In the genomic region with DNA sequence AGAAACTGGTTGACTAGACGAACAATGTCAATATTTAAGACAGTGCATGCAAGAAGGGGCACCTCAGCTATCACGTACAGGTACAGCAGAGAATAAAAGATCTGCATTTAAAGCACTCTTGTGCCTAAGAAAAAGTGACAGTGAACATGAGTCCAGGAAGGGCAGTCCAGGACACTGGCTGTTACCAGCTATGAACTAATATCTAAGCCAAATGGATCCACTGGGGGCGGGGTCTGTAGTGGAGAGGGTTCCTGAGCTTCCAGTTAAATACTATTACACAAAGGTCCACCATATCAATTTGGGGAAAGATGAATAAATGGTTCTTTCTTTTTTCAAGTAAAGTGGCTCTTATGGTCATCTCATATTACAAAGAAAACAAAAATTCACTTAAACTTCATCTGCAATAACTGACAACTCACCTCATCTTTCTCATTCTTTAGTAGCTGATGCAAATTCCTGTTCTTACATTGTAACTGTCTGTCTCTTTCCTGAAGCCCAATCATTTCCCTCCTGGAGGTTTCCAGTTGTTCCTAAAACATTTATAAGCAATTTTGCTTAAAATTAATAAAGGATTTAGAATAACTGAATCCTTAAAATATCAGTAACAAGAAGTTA, we compare ENCODE assay signal across 25 cellular contexts. TPM values are rescaled to one million over a fixed set of nuclear protein-coding genes. Genes with fewer than 3 reads are reported as not detected.
DNase-seq lines count a peak whose midpoint lies in the region; ATAC-seq and TF ChIP-seq lines count a peak whose summit lies in the region.
"Had no signal": no experiment of that assay in that cellular context is flagged by ENCODE, and none has a peak within 500 bp of the region (broad histone marks: within the 10 kb centered on the region; RNA-seq: fewer than 3 reads in every experiment).

No MANE protein-coding gene starts in this region.

- H3K9me3 Mint-ChIP-seq in neural progenitor cell = no peaks in the 10 kb centered on the region
- H3K9me3 Mint-ChIP-seq: activated CD4-positive, alpha-beta memory T cell treated with anti-CD3 and anti-CD28 coated beads for 36 hours; activated naive CD4-positive, alpha-beta T cell treated with anti-CD3 and anti-CD28 coated beads, Interleukin-2, amount 50 U/mL, for 24 hours; H9; naive B cell; T-cell had no signal

- H3K27ac Mint-ChIP-seq in neural progenitor cell = no peak overlapping the region
- H3K27ac Mint-ChIP-seq: activated CD4-positive, alpha-beta memory T cell treated with anti-CD3 and anti-CD28 coated beads for 36 hours; activated naive CD4-positive, alpha-beta T cell treated with anti-CD3 and anti-CD28 coated beads, Interleukin-2, amount 50 U/mL, for 24 hours; H9; T-cell had no signal

- no peaks in the 10 kb centered on the region for H3K4me1 ChIP-seq in neural progenitor cell
- H3K4me1 ChIP-seq: lower lobe of right lung, parathyroid adenoma had no signal

- H3K36me3 Mint-ChIP-seq in neural progenitor cell = peaks cover 8% of the 10 kb centered on the region
- H3K36me3 Mint-ChIP-seq: activated naive CD4-positive, alpha-beta T cell treated with anti-CD3 and anti-CD28 coated beads, Interleukin-2, amount 50 U/mL, for 24 hours; naive B cell had no signal

- H3K36me3 ChIP-seq in WERI-Rb-1 = peaks cover 48% of the 10 kb centered on the region
- peaks cover 8% of the 10 kb centered on the region for H3K36me3 ChIP-seq in neural progenitor cell
- H3K36me3 ChIP-seq: lower lobe of right lung had no signal

- no peaks in the 10 kb centered on the region for H3F3A ChIP-seq in neural progenitor cell (ENCODE audit: low read depth)

- H3K9ac ChIP-seq in neural progenitor cell = no peak overlapping the region
- H3K9ac ChIP-seq: parathyroid adenoma had no signal

- H4K20me1 ChIP-seq in neural progenitor cell (ENCODE audit: low read depth) = no peaks in the 10 kb centered on the region

- no peak overlapping the region for H2AFZ ChIP-seq in neural progenitor cell (replicated peaks)
- H2AFZ ChIP-seq: parathyroid adenoma had no signal

- H3K4me2 ChIP-seq in neural progenitor cell = no peak overlapping the region

- H3K79me2 ChIP-seq in neural progenitor cell (ENCODE audit: low read depth) = peaks cover under 1% of the 10 kb centered on the region
- H3K79me2 ChIP-seq: parathyroid adenoma had no signal

- H3K27ac ChIP-seq in WERI-Rb-1 = no peak overlapping the region
- H3K27ac ChIP-seq in neural progenitor cell = peak overlapping the region; percentile 2
- H3K27ac ChIP-seq: 22Rv1, C4-2B, dorsolateral prefrontal cortex, lower lobe of right lung, parathyroid adenoma, VCaP had no signal

- H3K27me3 ChIP-seq in WERI-Rb-1 (ENCODE audit: insufficient read depth, low read depth, severe bottlenecking) (no peaks in the 10 kb centered on the region), neural progenitor cell (no peaks in the 10 kb centered on the region)
- H3K27me3 ChIP-seq: dorsolateral prefrontal cortex, MG63 had no signal

- H3K4me3 ChIP-seq in WERI-Rb-1 (ENCODE audit: low read depth, low read length) (no peak overlapping the region), neural progenitor cell (no peak overlapping the region)
- H3K4me3 ChIP-seq: dorsolateral prefrontal cortex, lower lobe of right lung, MG63 had no signal

- H3K9me3 ChIP-seq in WERI-Rb-1 (ENCODE audit: severe bottlenecking) (no peaks in the 10 kb centered on the region), neural progenitor cell (ENCODE audit: low read depth) (no peaks in the 10 kb centered on the region)
- H3K9me3 ChIP-seq: lower lobe of right lung, MG63 had no signal

- H3K4me3 Mint-ChIP-seq in neural progenitor cell = no peak overlapping the region
- H3K4me3 Mint-ChIP-seq: activated CD4-positive, alpha-beta memory T cell treated with anti-CD3 and anti-CD28 coated beads for 36 hours; activated naive CD4-positive, alpha-beta T cell treated with anti-CD3 and anti-CD28 coated beads, Interleukin-2, amount 50 U/mL, for 24 hours; H9; naive B cell; T-cell had no signal

- ATAC-seq in GM19467 (IDR thresholded peaks at IDR 0.05; ENCODE audit: unreplicated experiment) (no peak), HG03196 (IDR thresholded peaks at IDR 0.05; ENCODE audit: unreplicated experiment) (no peak)
- ATAC-seq: lower lobe of right lung, T-cell had no signal

- no peaks in the 10 kb centered on the region for H3K27me3 Mint-ChIP-seq in neural progenitor cell (ENCODE audit: insufficient read depth, low read depth)
- H3K27me3 Mint-ChIP-seq: activated CD4-positive, alpha-beta memory T cell treated with anti-CD3 and anti-CD28 coated beads for 36 hours; activated naive CD4-positive, alpha-beta T cell treated with anti-CD3 and anti-CD28 coated beads, Interleukin-2, amount 50 U/mL, for 24 hours; naive B cell; T-cell had no signal

- no peak for TF ChIP-seq CTCF in WERI-Rb-1 (IDR thresholded peaks at IDR 0.05; ENCODE audit: low read depth, low read length)
- no peak for TF ChIP-seq CTCF in neural progenitor cell (IDR thresholded peaks at IDR 0.05)

- H3K4me1 Mint-ChIP-seq in neural progenitor cell = no peaks in the 10 kb centered on the region
- H3K4me1 Mint-ChIP-seq: activated naive CD4-positive, alpha-beta T cell treated with anti-CD3 and anti-CD28 coated beads, Interleukin-2, amount 50 U/mL, for 24 hours; H9; naive B cell; T-cell had no signal

- DNase-seq in NCI-H1092 (lab: John Stamatoyannopoulos, UW) (peak; percentile 2), NCI-H1092 treated with DMSO at 0.1 percent for 48 hours (lab: John Stamatoyannopoulos, UW) (no peak), NCI-H2029 (lab: John Stamatoyannopoulos, UW) (peak; percentile 57), WERI-Rb-1 (peak; percentile 59), neural progenitor cell (ENCODE audit: low spot score) (no peak), medulla oblongata (ENCODE audit: extremely low spot score) (no peak)
- DNase-seq: activated CD4-positive, alpha-beta memory T cell treated with anti-CD3 and anti-CD28 coated beads for 36 hours; activated T-cell treated with anti-CD3 and anti-CD28 coated beads, Interleukin-2, amount 50 U/mL, for 1 hour; DMS 273 treated with DMSO at 0.1 percent for 48 hours; dorsolateral prefrontal cortex; erythroblast; glutamatergic neuron; H9; lower lobe of right lung; MG63; naive B cell; NCI-H187 treated with DMSO at 0.1 percent for 48 hours; T-cell had no signal

RNA-seq across cellular contexts. Expression of gene SSX2IP, which starts 24.5 kb away (rescaled TPM):
- 28.2 and 54.1 TPM in 2 replicates for total RNA-seq in neural progenitor cell (ENCODE audit: low replicate concordance)

Comparison
In these comparisons a context has a peak if more than half of its experiments do, and no peak if none do; other contexts are left out.
1. DNase-seq: peak in NCI-H1092 (single experiment), NCI-H2029 (single experiment) and WERI-Rb-1 (single experiment); none in NCI-H1092 treated with DMSO at 0.1 percent for 48 hours (single experiment), neural progenitor cell (single experiment) and medulla oblongata (single experiment).